ENCODE assay signal across 11 cellular contexts in the genomic region with DNA sequence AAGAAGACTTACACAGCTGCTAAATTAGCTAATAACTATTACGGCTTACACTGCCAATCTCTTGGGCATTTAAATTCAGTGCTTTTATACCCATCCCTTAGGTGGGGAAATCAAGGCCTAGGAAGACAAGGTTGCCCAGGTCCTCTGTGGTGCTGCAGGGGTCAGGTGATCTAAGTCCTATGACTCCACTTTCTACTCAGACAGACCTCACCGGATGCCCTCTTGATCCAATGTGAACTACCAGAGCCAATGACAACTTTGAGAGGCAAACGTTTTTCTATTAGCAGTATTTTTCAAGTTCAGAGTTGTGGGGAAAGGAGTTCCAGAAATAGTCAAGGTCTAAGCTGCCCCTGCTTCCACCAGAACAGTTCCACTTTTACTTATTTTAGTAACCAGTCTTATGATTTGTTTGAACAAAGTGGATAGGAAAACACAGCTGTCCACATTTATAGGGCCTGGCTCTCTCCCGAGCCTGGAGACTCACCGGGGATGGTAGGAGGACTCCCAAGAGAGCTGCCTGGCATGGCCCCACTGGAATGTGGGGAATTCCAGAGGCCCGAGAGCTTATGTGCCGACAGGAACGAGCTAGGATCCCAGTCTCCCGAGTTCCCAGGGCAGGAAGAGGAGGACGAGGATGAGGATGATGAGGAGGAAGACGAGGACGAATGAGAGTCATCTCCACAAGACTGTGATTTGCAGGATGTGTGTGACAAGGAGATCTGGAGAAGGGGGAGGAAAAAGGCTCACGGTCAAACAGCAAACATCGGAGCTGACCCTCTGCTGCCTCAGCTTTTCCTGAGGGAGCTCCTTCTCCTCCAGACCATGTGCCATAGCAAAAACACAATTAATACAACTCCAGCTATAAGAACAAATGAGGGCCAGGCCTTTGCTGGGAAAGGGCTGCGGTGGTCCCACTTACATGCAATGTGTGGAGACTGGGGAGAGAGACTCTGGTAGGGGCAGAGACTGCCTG. TPM values are rescaled to one million over a fixed set of nuclear protein-coding genes. Genes with fewer than 3 reads are reported as not detected.
DNase-seq lines count a peak whose midpoint lies in the region; ATAC-seq, FAIRE-seq and TF ChIP-seq lines count a peak whose summit lies in the region.
"Had no signal": no experiment of that assay in that cellular context is flagged by ENCODE, and none has a peak within 500 bp of the region (broad histone marks: within the 10 kb centered on the region; RNA-seq: fewer than 3 reads in every experiment).

No MANE protein-coding gene starts in this region.

- H3K27ac ChIP-seq in thymus (ENCODE audit: low read depth) = peak overlapping the region; percentile 15
- H3K27ac ChIP-seq in WERI-Rb-1 = no peak overlapping the region

- TF ChIP-seq CTCF in bronchial epithelial cell (IDR thresholded peaks at IDR 0.05; ENCODE audit: insufficient read depth, low read length, severe bottlenecking) (no peak), WERI-Rb-1 (IDR thresholded peaks at IDR 0.05; ENCODE audit: low read depth, low read length) (no peak)

- no peak overlapping the region for H3K4me3 ChIP-seq in bronchial epithelial cell (ENCODE audit: low read depth, low read length)
- no peak overlapping the region for H3K4me3 ChIP-seq in thymus (ENCODE audit: low read length)
- H3K4me3 ChIP-seq in WERI-Rb-1 (ENCODE audit: low read depth, low read length) = no peak overlapping the region
- H3K4me3 ChIP-seq: K562 had no signal

- WGBS in thymus = 88% methylated on average over 15 of the region's 15 CpGs

- DNase-seq in HS-27A (ENCODE audit: low read depth) (peak; percentile 42), bronchial epithelial cell (ENCODE audit: low read depth) (peak; percentile 60), kidney glomerular epithelial cell (lab: John Stamatoyannopoulos, UW) (peak; percentile 86), WERI-Rb-1 (no peak), NCI-H1092 (lab: John Stamatoyannopoulos, UW) (no peak), LoVo (ENCODE audit: low spot score) (no peak)
- DNase-seq: T-helper 9 cell had no signal

- H3K36me3 ChIP-seq in bronchial epithelial cell (ENCODE audit: control insufficient read depth, insufficient read depth, low read length) (peaks cover 18% of the 10 kb centered on the region), thymus (ENCODE audit: control insufficient read depth, insufficient read depth) (peaks cover 55% of the 10 kb centered on the region), WERI-Rb-1 (peaks cover 8% of the 10 kb centered on the region)

- H3K4me1 ChIP-seq in thymus (ENCODE audit: control insufficient read depth, insufficient read depth, low read length) = no peaks in the 10 kb centered on the region

- no peaks in the 10 kb centered on the region for H3K27me3 ChIP-seq in bronchial epithelial cell (ENCODE audit: control insufficient read depth, insufficient read depth, low read length)
- no peaks in the 10 kb centered on the region for H3K27me3 ChIP-seq in thymus (ENCODE audit: control insufficient read depth, insufficient read depth)
- H3K27me3 ChIP-seq in WERI-Rb-1 (ENCODE audit: insufficient read depth, low read depth, severe bottlenecking) = no peaks in the 10 kb centered on the region

- no peak for FAIRE-seq in bronchial epithelial cell (lab: Jason Lieb, UNC)
- FAIRE-seq: endometrium, K562 had no signal

- H3K9me3 ChIP-seq in thymus (ENCODE audit: control insufficient read depth) (no peaks in the 10 kb centered on the region), WERI-Rb-1 (ENCODE audit: severe bottlenecking) (no peaks in the 10 kb centered on the region)

- ATAC-seq in GM21529 (IDR thresholded peaks at IDR 0.05; ENCODE audit: unreplicated experiment) = no peak
- ATAC-seq: K562 had no signal

RNA-seq across cellular contexts. Expression of gene FAM193B, which starts 16.7 kb away (rescaled TPM):
- total RNA-seq in bronchial epithelial cell = 14.0 and 17.2 TPM in 2 replicates
- 527 TPM for polyA plus RNA-seq in thymus

RNA-seq across cellular contexts. Expression of gene DDX41, which starts 20.9 kb away (rescaled TPM):
- total RNA-seq in bronchial epithelial cell = 108 and 250 TPM in 2 replicates
- polyA plus RNA-seq in thymus = 71.3 TPM

RNA-seq across cellular contexts. Expression of gene DOK3, which starts 28.0 kb away (rescaled TPM):
- total RNA-seq in bronchial epithelial cell = 0.53 and 1.4 TPM in 2 replicates
- 13.4 TPM for polyA plus RNA-seq in thymus

RNA-seq across cellular contexts. Expression of gene PDLIM7, which starts 40.3 kb away (rescaled TPM):
- 19.5 and 26.2 TPM in 2 replicates for total RNA-seq in bronchial epithelial cell
- polyA plus RNA-seq in thymus = 61.9 TPM

RNA-seq across cellular contexts. Expression of gene TMED9, which starts 54.3 kb away (rescaled TPM):
- 184 and 203 TPM in 2 replicates for total RNA-seq in bronchial epithelial cell
- polyA plus RNA-seq in thymus = 104 TPM

Comparison
In these comparisons a context has a peak if more than half of its experiments do, and no peak if none do; other contexts are left out.
1. DNase-seq: peak in HS-27A (single experiment), bronchial epithelial cell (single experiment) and kidney glomerular epithelial cell (single experiment); none in WERI-Rb-1 (single experiment), NCI-H1092 (single experiment) and LoVo (single experiment).